Comparison of ENCODE assay signal across 17 cellular contexts in the genomic region with DNA sequence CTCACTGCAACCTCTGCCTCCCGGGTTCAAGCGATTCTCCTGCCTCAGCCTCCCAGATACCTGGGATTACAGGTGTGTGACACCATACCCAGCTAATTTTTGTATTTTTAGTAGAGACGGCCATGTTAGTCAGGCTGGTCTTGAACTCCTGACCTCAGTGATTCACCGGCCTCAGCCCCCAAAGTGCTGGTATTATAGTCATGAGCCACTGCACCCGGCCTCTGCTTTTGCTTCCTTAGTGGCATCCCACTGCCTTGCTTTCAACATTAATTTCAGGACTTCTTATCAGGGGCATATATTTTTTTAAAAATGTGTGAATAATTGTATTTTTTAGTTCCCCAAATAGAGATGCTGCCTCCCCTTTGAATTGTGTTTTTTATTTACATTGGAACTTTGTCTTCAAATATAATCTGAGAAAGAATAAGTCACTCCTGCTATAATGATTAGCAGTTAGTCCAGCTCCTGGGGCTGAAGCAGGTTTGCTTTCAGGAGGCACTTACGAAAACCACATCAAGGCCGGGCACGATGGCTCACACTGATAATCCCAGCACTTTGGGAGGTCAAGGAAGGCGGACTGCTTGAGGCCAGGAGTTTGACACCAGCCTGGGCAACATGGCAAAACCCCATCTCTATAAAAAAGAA.
DNase-seq lines count a peak whose midpoint lies in the region; ATAC-seq, FAIRE-seq and TF ChIP-seq lines count a peak whose summit lies in the region.
"Had no signal": no experiment of that assay in that cellular context is flagged by ENCODE, and none has a peak within 500 bp of the region (broad histone marks: within the 10 kb centered on the region; RNA-seq: fewer than 3 reads in every experiment).

No MANE protein-coding gene starts in this region.

- intact Hi-C loops in Calu3 (cut with micrococcal nuclease; ENCODE audit: unreplicated experiment): loop anchor here (2.0 kb wide), 2 partner anchors 61 to 89 kb away; no protein-coding TSS in a partner anchor
- intact Hi-C loops in PC-3 (cut with micrococcal nuclease): no loop called here

- H3K9me3 Mint-ChIP-seq in Calu3 (ENCODE audit: low read depth, unreplicated experiment) (no peaks in the 10 kb centered on the region), neural progenitor cell (no peaks in the 10 kb centered on the region)
- H3K9me3 Mint-ChIP-seq: stimulated activated naive CD8-positive, alpha-beta T cell treated with anti-CD3 and anti-CD28 coated beads, Interleukin-15, amount 100 ng/mL, for 72 hours had no signal

- peak; percentile 22 for ATAC-seq in PC-3
- ATAC-seq in activated CD4-positive, CD25-positive, alpha-beta regulatory T cell treated with anti-CD3 and anti-CD28 coated beads, Interleukin-2, amount 50 U/mL, for 24 hours: no peak
- ATAC-seq: activated CD8-positive, alpha-beta T cell treated with anti-CD3 and anti-CD28 coated beads, Interleukin-2, amount 10 ng/mL, durations not matched to agents 7 days and 5 days; stimulated activated naive CD8-positive, alpha-beta T cell treated with anti-CD3 and anti-CD28 coated beads, Interleukin-15, amount 100 ng/mL, for 72 hours had no signal

- H3K36me3 ChIP-seq in PC-3 (ENCODE audit: low read depth, low read length): no peaks in the 10 kb centered on the region
- no peaks in the 10 kb centered on the region for H3K36me3 ChIP-seq in bronchial epithelial cell (ENCODE audit: control insufficient read depth, insufficient read depth, low read length)
- no peaks in the 10 kb centered on the region for H3K36me3 ChIP-seq in neural progenitor cell
- H3K36me3 ChIP-seq: ascending aorta, neutrophil had no signal

- H3K4me2 ChIP-seq in PC-3 (ENCODE audit: low read length) (peak overlapping the region; percentile 66), neural progenitor cell (no peak overlapping the region)
- H3K4me2 ChIP-seq: KMS-11 had no signal

- H3K4me1 Mint-ChIP-seq in Calu3 (ENCODE audit: low read depth, unreplicated experiment) (peaks cover 39% of the 10 kb centered on the region), neural progenitor cell (peaks cover 21% of the 10 kb centered on the region)
- H3K4me1 Mint-ChIP-seq: stimulated activated naive CD8-positive, alpha-beta T cell treated with anti-CD3 and anti-CD28 coated beads, Interleukin-15, amount 100 ng/mL, for 72 hours had no signal

- peaks cover 13% of the 10 kb centered on the region for H3K27me3 Mint-ChIP-seq in Calu3 (ENCODE audit: unreplicated experiment)
- peaks cover 3% of the 10 kb centered on the region for H3K27me3 Mint-ChIP-seq in neural progenitor cell (ENCODE audit: insufficient read depth, low read depth)

- H3K27ac Mint-ChIP-seq in Calu3 (ENCODE audit: unreplicated experiment) (peak overlapping the region; percentile 65), neural progenitor cell (peak overlapping the region; percentile 43)
- H3K27ac Mint-ChIP-seq: activated CD8-positive, alpha-beta T cell treated with anti-CD3 and anti-CD28 coated beads, Interleukin-2, amount 10 ng/mL, durations not matched to agents 7 days and 5 days; stimulated activated naive CD8-positive, alpha-beta T cell treated with anti-CD3 and anti-CD28 coated beads, Interleukin-15, amount 100 ng/mL, for 72 hours had no signal

- H3K36me3 Mint-ChIP-seq in Calu3 (ENCODE audit: insufficient read depth, unreplicated experiment): no peaks in the 10 kb centered on the region
- H3K36me3 Mint-ChIP-seq in neural progenitor cell: peaks cover 4% of the 10 kb centered on the region

- H3K9ac ChIP-seq in PC-3 (ENCODE audit: low read length) (no peak overlapping the region), neural progenitor cell (no peak overlapping the region)
- H3K9ac ChIP-seq: KMS-11 had no signal

- H4K20me1 ChIP-seq in PC-3 (ENCODE audit: low read length): no peaks in the 10 kb centered on the region
- no peaks in the 10 kb centered on the region for H4K20me1 ChIP-seq in neural progenitor cell (ENCODE audit: low read depth)

- TF ChIP-seq CTCF in Calu3 (IDR thresholded peaks at IDR 0.05; ENCODE audit: unreplicated experiment) (no peak), PC-3 (conservative IDR thresholded peaks at IDR 0.05; ENCODE audit: low read depth, low read length) (no peak), bronchial epithelial cell (IDR thresholded peaks at IDR 0.05; ENCODE audit: insufficient read depth, low read length, severe bottlenecking) (no peak), neural progenitor cell (IDR thresholded peaks at IDR 0.05) (no peak)

- H2AFZ ChIP-seq in PC-3 (ENCODE audit: low read length): no peak overlapping the region
- H2AFZ ChIP-seq in neural progenitor cell (replicated peaks): no peak overlapping the region

- H3K4me1 ChIP-seq in PC-3 (ENCODE audit: insufficient read depth, low read length) (peaks cover 30% of the 10 kb centered on the region), neural progenitor cell (no peaks in the 10 kb centered on the region)
- H3K4me1 ChIP-seq: ascending aorta had no signal

- H3K27ac ChIP-seq in PC-3 (ENCODE audit: low read length) (peak overlapping the region; percentile 77), neural progenitor cell (no peak overlapping the region)
- H3K27ac ChIP-seq: ascending aorta, KMS-11, neutrophil had no signal

- no peak for FAIRE-seq in bronchial epithelial cell (lab: Jason Lieb, UNC)
- FAIRE-seq: small intestine, TTC549 had no signal

- H3K27me3 ChIP-seq in PC-3 (ENCODE audit: low read length) (no peaks in the 10 kb centered on the region), bronchial epithelial cell (ENCODE audit: control insufficient read depth, insufficient read depth, low read length) (no peaks in the 10 kb centered on the region), neural progenitor cell (no peaks in the 10 kb centered on the region)
- H3K27me3 ChIP-seq: ascending aorta, neutrophil had no signal

- no TSS peak for BruUV-seq in Calu3 (replicated peaks; lab: Mats Ljungman, UMichigan)
- no TSS peak for BruUV-seq in PC-3 (replicated peaks; lab: Mats Ljungman, UMichigan)

- H3F3A ChIP-seq in PC-3 (ENCODE audit: low read length, unreplicated experiment) (peaks cover 4% of the 10 kb centered on the region), neural progenitor cell (ENCODE audit: low read depth) (no peaks in the 10 kb centered on the region)

- H3K9me2 ChIP-seq in PC-3 (replicated peaks; ENCODE audit: low read length): no peaks in the 10 kb centered on the region

- H3K4me3 ChIP-seq in PC-3 (ENCODE audit: low read length) (peak overlapping the region; percentile 22; the same call in 1 of the 2 replicates), bronchial epithelial cell (ENCODE audit: low read depth, low read length) (no peak overlapping the region), neural progenitor cell (no peak overlapping the region)
- H3K4me3 ChIP-seq: ascending aorta had no signal

- DNase-seq in Calu3 (peak; percentile 34), PC-3 (peak; percentile 51), bronchial epithelial cell (ENCODE audit: low read depth) (peak; percentile 28), neural progenitor cell (ENCODE audit: low spot score) (no peak), NCI-H526 (lab: John Stamatoyannopoulos, UW) (no peak), NCI-H82 treated with DMSO at 0.1 percent for 48 hours (lab: John Stamatoyannopoulos, UW; ENCODE audit: unreplicated experiment) (no peak)
- DNase-seq in activated CD4-positive, CD25-positive, alpha-beta regulatory T cell (lab: John Stamatoyannopoulos, UW): no peak
- DNase-seq: activated CD8-positive, alpha-beta T cell treated with anti-CD3 and anti-CD28 coated beads, Interleukin-2, amount 10 ng/mL, durations not matched to agents 7 days and 5 days; NCI-H2029; SHP77; small intestine; stimulated activated naive CD8-positive, alpha-beta T cell treated with anti-CD3 and anti-CD28 coated beads, Interleukin-15, amount 100 ng/mL, for 72 hours had no signal

- CTCF ChIA-PET in Calu3 (lab: Charles Lee) (interaction anchor here (0.6 kb wide), 1 partner anchor 24 kb away, joined by 3 read pairs; no protein-coding TSS in a partner anchor), PC-3 (lab: Charles Lee) (no interaction called here)

- H3K79me2 ChIP-seq in PC-3 (ENCODE audit: low read length): no peaks in the 10 kb centered on the region
- no peaks in the 10 kb centered on the region for H3K79me2 ChIP-seq in neural progenitor cell (ENCODE audit: low read depth)

- H3K9me3 ChIP-seq in PC-3 (ENCODE audit: low read length) (no peaks in the 10 kb centered on the region), neural progenitor cell (ENCODE audit: low read depth) (no peaks in the 10 kb centered on the region)
- H3K9me3 ChIP-seq: ascending aorta, neutrophil had no signal

- POLR2A ChIA-PET in PC-3 (lab: Charles Lee; ENCODE audit: unreplicated experiment): no interaction called here

- H3K4me3 Mint-ChIP-seq in Calu3 (ENCODE audit: low read depth, unreplicated experiment) (peak overlapping the region; percentile 34), neural progenitor cell (no peak overlapping the region)
- H3K4me3 Mint-ChIP-seq: activated CD8-positive, alpha-beta T cell treated with anti-CD3 and anti-CD28 coated beads, Interleukin-2, amount 10 ng/mL, durations not matched to agents 7 days and 5 days; stimulated activated naive CD8-positive, alpha-beta T cell treated with anti-CD3 and anti-CD28 coated beads, Interleukin-15, amount 100 ng/mL, for 72 hours had no signal

Comparison
In these comparisons a context has a peak if more than half of its experiments do, and no peak if none do; other contexts are left out.
1. DNase-seq: peak in Calu3 (single experiment), PC-3 (single experiment) and bronchial epithelial cell (single experiment); none in neural progenitor cell (single experiment), NCI-H526 (0 of 2), NCI-H82 treated with DMSO at 0.1 percent for 48 hours (single experiment) and activated CD4-positive, CD25-positive, alpha-beta regulatory T cell (0 of 4).